In the genomic region with DNA sequence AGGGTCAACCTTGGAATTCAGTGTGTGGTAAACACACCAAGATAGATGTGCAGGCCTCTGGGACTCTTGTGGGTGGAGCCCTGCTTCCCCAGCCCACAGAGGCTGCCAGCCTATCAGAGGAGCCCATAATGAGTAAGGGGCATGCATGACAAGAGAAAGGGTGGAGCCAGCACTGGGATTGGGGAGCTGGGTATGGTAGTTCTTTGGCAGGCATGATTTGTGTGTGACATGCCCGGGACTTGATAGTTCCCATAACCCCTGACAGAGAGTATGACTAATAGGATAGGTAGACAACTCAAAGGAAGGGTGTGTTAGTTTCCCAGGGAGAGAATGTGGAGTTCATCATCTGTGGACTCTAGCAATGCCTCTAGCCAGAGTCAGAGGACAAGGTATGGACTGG, we compare ENCODE assay signal across 14 cellular contexts.
DNase-seq lines count a peak whose midpoint lies in the region; ATAC-seq and TF ChIP-seq lines count a peak whose summit lies in the region.
"Had no signal": no experiment of that assay in that cellular context is flagged by ENCODE, and none has a peak within 500 bp of the region (broad histone marks: within the 10 kb centered on the region; RNA-seq: fewer than 3 reads in every experiment).

No MANE protein-coding gene starts in this region.

- H2AFZ ChIP-seq in neural progenitor cell (replicated peaks), result no peak overlapping the region
- no peak overlapping the region for H2AFZ ChIP-seq in H9 (ENCODE audit: low read length)

- H3K4me3 Mint-ChIP-seq in Calu3 (ENCODE audit: low read depth, unreplicated experiment) (peak overlapping the region; percentile 18), neural progenitor cell (no peak overlapping the region), H9 (no peak overlapping the region)
- H3K4me3 Mint-ChIP-seq: brain had no signal

- H3K79me1 ChIP-seq in H9 (ENCODE audit: insufficient read depth, low read depth, low read length, poor library complexity, severe bottlenecking), result no peaks in the 10 kb centered on the region

- CTCF ChIA-PET in Calu3 (lab: Charles Lee), result interaction anchor here (1.0 to 1.7 kb wide), 4 partner anchors 13 to 195 kb away, joined by 3 to 6 read pairs (median 4); no protein-coding TSS in a partner anchor

- no peaks in the 10 kb centered on the region for H3K36me3 ChIP-seq in mucosa of descending colon (ENCODE audit: low read depth)
- no peaks in the 10 kb centered on the region for H3K36me3 ChIP-seq in neural progenitor cell
- H3K36me3 ChIP-seq: gastroesophageal sphincter had no signal

- H3K4me1 Mint-ChIP-seq in Calu3 (ENCODE audit: low read depth, unreplicated experiment), result peaks cover 27% of the 10 kb centered on the region
- H3K4me1 Mint-ChIP-seq in neural progenitor cell, result no peaks in the 10 kb centered on the region
- H3K4me1 Mint-ChIP-seq in H9, result no peaks in the 10 kb centered on the region
- H3K4me1 Mint-ChIP-seq: brain had no signal

- H3K27ac Mint-ChIP-seq in Calu3 (ENCODE audit: unreplicated experiment), result peak overlapping the region; percentile 73
- H3K27ac Mint-ChIP-seq in neural progenitor cell, result no peak overlapping the region
- no peak overlapping the region for H3K27ac Mint-ChIP-seq in H9
- H3K27ac Mint-ChIP-seq: brain had no signal

- H3K18ac ChIP-seq in H9 (ENCODE audit: insufficient read length, low read depth, low read length), result no peak overlapping the region

- no peak overlapping the region for H2AK5ac ChIP-seq in H9 (ENCODE audit: insufficient read length, low read length)

- no peak overlapping the region for H2BK120ac ChIP-seq in H9 (ENCODE audit: low read depth, low read length, poor library complexity, severe bottlenecking)

- H3F3A ChIP-seq in neural progenitor cell (ENCODE audit: low read depth), result no peaks in the 10 kb centered on the region

- no peak overlapping the region for H2BK12ac ChIP-seq in H9 (ENCODE audit: insufficient read length, low read depth, low read length)

- H3K4me3 ChIP-seq in epithelial cell of proximal tubule (ENCODE audit: low read depth, low read length) (no peak overlapping the region), mucosa of descending colon (no peak overlapping the region), neural progenitor cell (no peak overlapping the region)
- H3K4me3 ChIP-seq: gastroesophageal sphincter had no signal

- H2BK20ac ChIP-seq in H9 (ENCODE audit: low read depth, low read length, poor library complexity, severe bottlenecking), result no peak overlapping the region

- H3K9me3 ChIP-seq in mucosa of descending colon (no peaks in the 10 kb centered on the region), neural progenitor cell (ENCODE audit: low read depth) (no peaks in the 10 kb centered on the region), H9 (ENCODE audit: control insufficient read depth, low read depth, low read length) (no peaks in the 10 kb centered on the region)
- H3K9me3 ChIP-seq: gastroesophageal sphincter had no signal

- no peak overlapping the region for H3K4ac ChIP-seq in H9 (ENCODE audit: low read depth, low read length)

- H3K27ac ChIP-seq in neural progenitor cell (no peak overlapping the region), H9 (ENCODE audit: insufficient read length, low read depth, low read length) (no peak overlapping the region)
- H3K27ac ChIP-seq: gastroesophageal sphincter, VCaP had no signal

- H3K36me3 Mint-ChIP-seq in Calu3 (ENCODE audit: insufficient read depth, unreplicated experiment) (peaks cover 6% of the 10 kb centered on the region), neural progenitor cell (no peaks in the 10 kb centered on the region), H9 (ENCODE audit: insufficient read depth in 1 of 3, low read depth in 3 of 3) (no peaks in the 10 kb centered on the region; a peak in 1 of 7 replicates)
- H3K36me3 Mint-ChIP-seq: brain had no signal

- intact Hi-C loops in Calu3 (cut with micrococcal nuclease; ENCODE audit: unreplicated experiment) (no loop called here), mucosa of descending colon (cut with DNase I, micrococcal nuclease) (no loop called here)

- H4K8ac ChIP-seq in H9 (replicated peaks; ENCODE audit: insufficient read length, low read depth, low read length), result no peak overlapping the region

- no peaks in the 10 kb centered on the region for H3K4me1 ChIP-seq in mucosa of descending colon (ENCODE audit: low read depth)
- no peaks in the 10 kb centered on the region for H3K4me1 ChIP-seq in neural progenitor cell
- no peaks in the 10 kb centered on the region for H3K4me1 ChIP-seq in H9 (ENCODE audit: insufficient read depth, low read length)
- H3K4me1 ChIP-seq: gastroesophageal sphincter had no signal

- no peak overlapping the region for H2BK15ac ChIP-seq in H9 (ENCODE audit: low read depth, low read length)

- no peaks in the 10 kb centered on the region for H3K27me3 ChIP-seq in neural progenitor cell
- H3K27me3 ChIP-seq in H9 (ENCODE audit: insufficient read depth, low read length), result no peaks in the 10 kb centered on the region
- H3K27me3 ChIP-seq: gastroesophageal sphincter had no signal

- no peak overlapping the region for H3K9ac ChIP-seq in neural progenitor cell
- no peak overlapping the region for H3K9ac ChIP-seq in H9 (ENCODE audit: extremely low read depth, insufficient read length, low read length)

- H3K27me3 Mint-ChIP-seq in Calu3 (ENCODE audit: unreplicated experiment) (no peaks in the 10 kb centered on the region), neural progenitor cell (ENCODE audit: insufficient read depth, low read depth) (peaks cover 6% of the 10 kb centered on the region), H9 (ENCODE audit: low read depth) (no peaks in the 10 kb centered on the region; the same call in 1 of the 2 replicates)

- no peak for TF ChIP-seq CTCF in Calu3 (IDR thresholded peaks at IDR 0.05; ENCODE audit: unreplicated experiment)
- TF ChIP-seq CTCF in epithelial cell of proximal tubule (conservative IDR thresholded peaks at IDR 0.05; ENCODE audit: low read depth, low read length), result no peak
- TF ChIP-seq CTCF in mucosa of descending colon (IDR thresholded peaks at IDR 0.05), result no peak
- TF ChIP-seq CTCF in neural progenitor cell (IDR thresholded peaks at IDR 0.05), result no peak
- no peak for TF ChIP-seq CTCF in H9 (conservative IDR thresholded peaks at IDR 0.05)

- DNase-seq in Calu3, result peak; percentile 68
- peak; percentile 32 for DNase-seq in M059J (ENCODE audit: low read depth)
- peak; percentile 87 for DNase-seq in epithelial cell of proximal tubule (ENCODE audit: low read depth)
- DNase-seq in mucosa of descending colon, result no peak
- DNase-seq in neural progenitor cell (ENCODE audit: low spot score), result no peak
- no peak for DNase-seq in H9
- DNase-seq: DMS53, posterior cingulate gyrus had no signal

- no peak overlapping the region for H4K5ac ChIP-seq in H9 (ENCODE audit: insufficient read length, low read depth, low read length)

- no peak overlapping the region for H3K14ac ChIP-seq in H9 (ENCODE audit: insufficient read depth, low read length)

- H3T11ph ChIP-seq in H9 (ENCODE audit: low read length), result no peak overlapping the region

- H3K9me3 Mint-ChIP-seq in Calu3 (ENCODE audit: low read depth, unreplicated experiment) (peaks cover 4% of the 10 kb centered on the region), neural progenitor cell (peaks cover 5% of the 10 kb centered on the region), H9 (no peaks in the 10 kb centered on the region; a peak in 1 of 5 replicates)
- H3K9me3 Mint-ChIP-seq: brain had no signal

- peak; percentile 68 for ATAC-seq in mucosa of descending colon
- ATAC-seq in GM18861 (IDR thresholded peaks at IDR 0.05; ENCODE audit: unreplicated experiment), result no peak
- no peak for ATAC-seq in GM21619 (IDR thresholded peaks at IDR 0.05; ENCODE audit: unreplicated experiment)
- ATAC-seq: gastroesophageal sphincter, SK-N-SH treated with all-trans-retinoic acid at 6 μM for 48 hours had no signal

- H3K56ac ChIP-seq in H9 (ENCODE audit: insufficient read length, low read depth, low read length), result no peak overlapping the region

- H4K20me1 ChIP-seq in neural progenitor cell (ENCODE audit: low read depth) (no peaks in the 10 kb centered on the region), H9 (ENCODE audit: control insufficient read depth, insufficient read depth, insufficient read length) (no peaks in the 10 kb centered on the region)

- no TSS peak for BruUV-seq in Calu3 (replicated peaks; lab: Mats Ljungman, UMichigan)

- H3K23me2 ChIP-seq in H9 (ENCODE audit: insufficient read length, low read depth, low read length, poor library complexity, severe bottlenecking), result no peaks in the 10 kb centered on the region

- no peak overlapping the region for H2BK5ac ChIP-seq in H9 (ENCODE audit: insufficient read length, low read length)

- H3K23ac ChIP-seq in H9 (ENCODE audit: insufficient read length, low read depth, low read length), result no peak overlapping the region

- WGBS in H9 (ENCODE audit: extremely low coverage, insufficient read length, low lambda C conversion rate), result no CpG with 5 or more reads among the region's 1 CpG

- no peak overlapping the region for H3K4me2 ChIP-seq in neural progenitor cell
- no peak overlapping the region for H3K4me2 ChIP-seq in H9 (ENCODE audit: insufficient read depth, insufficient read length, low read length)

- no peaks in the 10 kb centered on the region for H3K79me2 ChIP-seq in neural progenitor cell (ENCODE audit: low read depth)
- H3K79me2 ChIP-seq in H9 (ENCODE audit: insufficient read depth, low read length), result no peaks in the 10 kb centered on the region

- no peak overlapping the region for H4K91ac ChIP-seq in H9 (ENCODE audit: insufficient read length, low read depth, low read length)

Comparison
In these comparisons a context has a peak if more than half of its experiments do, and no peak if none do; other contexts are left out.
1. DNase-seq: peak in Calu3 (single experiment), M059J (single experiment) and epithelial cell of proximal tubule (single experiment); none in mucosa of descending colon (0 of 3), neural progenitor cell (single experiment) and H9 (single experiment).